Comparison of ENCODE assay signal across 16 cellular contexts in the genomic region with DNA sequence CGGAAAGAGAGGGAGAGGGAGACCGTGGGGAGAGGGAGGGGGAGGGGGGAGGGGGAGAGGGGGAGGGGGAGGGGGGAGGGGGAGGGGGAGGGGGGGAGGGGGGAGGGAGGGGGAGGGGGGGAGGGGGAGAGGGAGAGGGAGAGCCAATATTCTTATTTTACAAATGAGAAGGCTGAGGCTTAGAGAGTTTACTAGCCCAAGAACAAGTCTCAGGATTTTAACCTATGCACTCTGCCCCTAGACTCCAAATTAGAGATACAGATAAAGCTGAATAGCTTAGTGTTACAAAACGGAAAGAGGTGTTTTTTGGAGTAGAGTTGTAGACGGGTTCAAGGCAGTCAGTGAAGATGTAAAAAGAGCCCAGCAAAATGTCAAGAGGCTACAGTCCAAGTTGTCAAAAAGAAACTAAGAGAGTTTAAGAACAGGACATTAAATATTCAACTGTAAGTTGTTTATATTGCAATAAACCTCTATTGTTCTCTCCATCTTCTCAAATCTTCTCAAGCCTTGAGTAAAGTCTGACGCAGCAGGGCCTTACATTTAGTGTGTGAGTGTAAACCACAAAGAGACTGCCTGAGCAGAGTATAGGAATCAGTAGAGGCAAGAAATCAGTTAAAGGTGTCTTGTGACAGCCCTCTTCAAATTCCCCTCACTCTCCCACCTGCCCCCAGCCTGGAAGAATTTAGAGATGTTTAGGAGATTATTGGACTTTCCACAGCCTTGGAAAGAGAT. TPM values are rescaled to one million over a fixed set of nuclear protein-coding genes. Genes with fewer than 3 reads are reported as not detected.
DNase-seq lines count a peak whose midpoint lies in the region; ATAC-seq, FAIRE-seq and TF ChIP-seq lines count a peak whose summit lies in the region.
"Had no signal": no experiment of that assay in that cellular context is flagged by ENCODE, and none has a peak within 500 bp of the region (broad histone marks: within the 10 kb centered on the region; RNA-seq: fewer than 3 reads in every experiment).

No MANE protein-coding gene starts in this region.

- peaks cover 0 to 3% (median 0%) of the 10 kb centered on the region in 5 donors for H3K9me3 Mint-ChIP-seq in CD8-positive, alpha-beta memory T cell
- H3K9me3 Mint-ChIP-seq: type B pancreatic cell had no signal

- no peaks in the 10 kb centered on the region for H3K9me1 ChIP-seq in K562 (ENCODE audit: control insufficient read depth, insufficient read depth, low read length)

- no peaks in the 10 kb centered on the region for H3K9me3 ChIP-seq in CD8-positive, alpha-beta memory T cell (ENCODE audit: low read length)
- H3K9me3 ChIP-seq in K562 (replicated peaks; ENCODE audit: control insufficient read depth, insufficient read depth, low read depth, low read length), result no peaks in the 10 kb centered on the region

- peak; percentile 71 for FAIRE-seq in K562 (lab: Jason Lieb, UNC)
- FAIRE-seq: astrocyte, small intestine had no signal

- peaks cover 32 to 50% (median 42%) of the 10 kb centered on the region in 3 donors for H3K4me1 Mint-ChIP-seq in CD8-positive, alpha-beta memory T cell

- CTCF ChIA-PET in CD8-positive, alpha-beta memory T cell (lab: Charles Lee), result no interaction called here
- CTCF ChIA-PET in K562 (lab: Yijun Ruan, JAX; ENCODE audit: low intra/inter-chr PET ratio), result no interaction called here

- POLR2A ChIA-PET in CD8-positive, alpha-beta memory T cell (lab: Charles Lee), result interaction anchor here (1.3 kb wide), 1 partner anchor 148 kb away, joined by 3 read pairs; no protein-coding TSS in a partner anchor
- POLR2A ChIA-PET in K562 (lab: Yijun Ruan, JAX), result interaction anchor here (1.3 kb wide), 1 partner anchor 14 kb away, joined by 5 read pairs; no protein-coding TSS in a partner anchor

- no peak overlapping the region for H3K9ac ChIP-seq in K562 (ENCODE audit: insufficient read depth in 1 of 2, low read depth in 2 of 2, low read length in 2 of 2)

- no peaks in the 10 kb centered on the region for H3K36me3 ChIP-seq in CD8-positive, alpha-beta memory T cell (ENCODE audit: insufficient read depth, low read length)
- H3K36me3 ChIP-seq in K562 (ENCODE audit: control insufficient read depth, insufficient read depth, low read length), result no peaks in the 10 kb centered on the region

- H3K27me3 ChIP-seq in CD8-positive, alpha-beta memory T cell (ENCODE audit: insufficient read depth, low read length, poor library complexity, severe bottlenecking), result no peaks in the 10 kb centered on the region
- no peaks in the 10 kb centered on the region for H3K27me3 ChIP-seq in K562 (ENCODE audit: control insufficient read depth in 2 of 2, insufficient read depth in 2 of 2, low read length in 2 of 2)

- TF ChIP-seq EP300 in K562 (IDR thresholded peaks at IDR 0.05; ENCODE audit: low read length), result no peak

- H3K79me2 ChIP-seq in K562 (ENCODE audit: control insufficient read depth, insufficient read depth, low read length), result no peaks in the 10 kb centered on the region

- no peak overlapping the region for H3K4me2 ChIP-seq in K562 (ENCODE audit: insufficient read depth, low read length)

- 65% methylated on average over 3 of the region's 5 CpGs for WGBS in K562 (ENCODE audit: insufficient coverage, low coverage, missing lambda C conversion rate)

- TF ChIP-seq RAD21 in K562 (CRISPR knock-in tag; conservative IDR thresholded peaks at IDR 0.05 in 1 of 2, IDR thresholded peaks at IDR 0.05 in 1 of 2), result no peak

- H3K27ac ChIP-seq in CD8-positive, alpha-beta memory T cell (ENCODE audit: low read depth, low read length), result no peak overlapping the region
- H3K27ac ChIP-seq in K562 (ENCODE audit: extremely low read depth, low read depth, low read length), result no peak overlapping the region
- H3K27ac ChIP-seq: coronary artery had no signal

- H3K4me3 ChIP-seq in CD8-positive, alpha-beta memory T cell (ENCODE audit: low read length), result no peak overlapping the region
- H3K4me3 ChIP-seq in K562, result no peak overlapping the region
- H3K4me3 ChIP-seq: coronary artery had no signal

- in situ Hi-C loops in GM13977 (cut with MboI; ENCODE audit: low pct_unique_long_range_greater_than_20kb, low sequenced_read_pairs, unreplicated experiment) (no loop called here), K562 (cut with MboI) (no loop called here)

- peak overlapping the region; percentile 75 to 96 (median 86) for H3K27ac Mint-ChIP-seq in CD8-positive, alpha-beta memory T cell
- H3K27ac Mint-ChIP-seq: B cell, type B pancreatic cell had no signal

- peak overlapping the region in 6 of 7 donors; percentile 8 to 61 (median 33) for H3K4me3 Mint-ChIP-seq in CD8-positive, alpha-beta memory T cell
- H3K4me3 Mint-ChIP-seq: B cell, type B pancreatic cell had no signal

- TF ChIP-seq CTCF in GM13977 (IDR thresholded peaks at IDR 0.05; ENCODE audit: extremely low read depth, insufficient read depth, missing control alignments), result no peak
- no peak for TF ChIP-seq CTCF in K562 (IDR thresholded peaks at IDR 0.05 in 2 of 3, conservative IDR thresholded peaks at IDR 0.05 in 1 of 3; ENCODE audit: insufficient read depth in 2 of 3, low read depth in 1 of 3, low read length in 3 of 3)

- H4K20me1 ChIP-seq in K562 (replicated peaks; ENCODE audit: control insufficient read depth, insufficient read depth, low read length), result no peaks in the 10 kb centered on the region

- TF ChIP-seq POLR2A in K562 (conservative IDR thresholded peaks at IDR 0.05), result no peak

- peaks cover 0 to 2% (median 0%) of the 10 kb centered on the region in 3 donors for H3K36me3 Mint-ChIP-seq in CD8-positive, alpha-beta memory T cell
- H3K36me3 Mint-ChIP-seq: type B pancreatic cell had no signal

- peaks cover 21% of the 10 kb centered on the region for H3K4me1 ChIP-seq in CD8-positive, alpha-beta memory T cell (ENCODE audit: insufficient read depth, low read length)
- peaks cover 0 to 14% of the 10 kb centered on the region in 2 experiments; a peak in 2 of 5 replicates for H3K4me1 ChIP-seq in K562 (replicated peaks in 1 of 2; ENCODE audit: control insufficient read depth in 2 of 2, insufficient read depth in 2 of 2, low read length in 2 of 2)

- DNase-seq in CD8-positive, alpha-beta memory T cell, result no peak
- DNase-seq in GM13977 (ENCODE audit: low spot score), result peak; percentile 42
- peak; percentile 49 for DNase-seq in HT1080 (ENCODE audit: low read depth)
- no peak for DNase-seq in K562 (ENCODE audit: extremely low read depth in 1 of 4, low spot score in 3 of 4)
- DNase-seq in sciatic nerve (ENCODE audit: low spot score), result no peak
- no peak for DNase-seq in NCI-H1092 treated with DMSO at 0.1 percent for 48 hours (lab: John Stamatoyannopoulos, UW)
- DNase-seq in NCI-H2196 treated with DMSO at 0.1 percent for 48 hours (lab: John Stamatoyannopoulos, UW; ENCODE audit: unreplicated experiment), result no peak
- DNase-seq: NCI-H345; Right ventricle myocardium superior; stimulated activated naive CD4-positive, alpha-beta T cell treated with Interleukin-2 at 50 U/mL for 16 hours had no signal

- no TSS peak for BruUV-seq in K562 (replicated peaks; lab: Mats Ljungman, UMichigan)

- ATAC-seq in K562, result no peak
- ATAC-seq in GM18498 (IDR thresholded peaks at IDR 0.05; ENCODE audit: unreplicated experiment), result no peak
- no peak for ATAC-seq in sciatic nerve

- peaks cover 0 to 1% of the 10 kb centered on the region in 2 donors for H3K27me3 Mint-ChIP-seq in CD8-positive, alpha-beta memory T cell
- H3K27me3 Mint-ChIP-seq: B cell, type B pancreatic cell had no signal

- H2AFZ ChIP-seq in K562 (ENCODE audit: low read depth, low read length), result 0 out of 2 replicates have a peak overlapping the region, but pooled peaks have one; percentile 22

- intact Hi-C loops in K562 (cut with micrococcal nuclease) (no loop called here), sciatic nerve (cut with DNase I) (no loop called here)

RNA-seq across cellular contexts. Expression of a gene that starts 34.9 kb away (rescaled TPM):
- total RNA-seq in CD8-positive, alpha-beta memory T cell, result 10 to 100 TPM; 47.3 to 49.3 TPM
- polyA plus RNA-seq in CD8-positive, alpha-beta memory T cell, result 55.6 TPM
- 19.4 and 32.4 TPM in 2 replicates for total RNA-seq in HT1080 (2014; rRNA removed; shearing (Covaris generic))
- 79.7 and 87.3 TPM in 2 replicates for polyA plus RNA-seq in HT1080 (2015; cell fraction: cytosol; rRNA removed)
- 71.7 and 86.0 TPM in 2 replicates for polyA plus RNA-seq in HT1080 (2015; cell fraction: nucleus; rRNA removed)
- 39.9 and 72.7 TPM in 2 replicates for total RNA-seq in K562 (2011; cell fraction: chromatin; rRNA removed; ENCODE audit: low replicate concordance)
- total RNA-seq in K562 (2011; cell fraction: nucleolus; rRNA removed), result 43.6 and 44.0 TPM in 2 replicates
- total RNA-seq in K562 (2011; cell fraction: nucleoplasm; rRNA removed), result 65.6 and 75.4 TPM in 2 replicates
- total RNA-seq in K562 (2014; rRNA removed) (28.1 and 31.1 TPM in 2 replicates), K562 (2014; rRNA removed; fragmentation: Illumina TruSeq; extraction: Trizol) (20.0 and 20.3 TPM in 2 replicates), K562 (2015; rRNA removed; fragmentation: Illumina TruSeq; extraction: Trizol) (15.7 and 16.0 TPM in 2 replicates), K562 (2021) (57.4 and 63.9 TPM in 2 replicates), sciatic nerve (49.0 TPM)
- polyA plus RNA-seq in K562 (2011; rRNA removed) (31.8 and 34.2 TPM in 2 replicates), K562 (2014; fragmentation: Illumina TruSeq; extraction: Trizol) (37.6 and 38.8 TPM in 2 replicates), K562 (2014; fragmentation: Nextera tagmentation; extraction: Ambion mirVana) (1 to 10 TPM; 5.8 to 9.1 TPM), K562 (2014; rRNA removed) (38.3 and 47.4 TPM in 2 replicates)
- polyA plus RNA-seq in K562 (2011; cell fraction: cytosol; rRNA removed), result 17.0 and 25.7 TPM in 2 replicates
- 36.0 and 50.3 TPM in 2 replicates for polyA plus RNA-seq in K562 (2011; cell fraction: nucleus; rRNA removed)
- 49.2 and 53.0 TPM in 2 replicates for polyA plus RNA-seq in K562 (2012)
- 20.1 and 24.1 TPM in 2 replicates for polyA minus RNA-seq in K562 (2011; rRNA and poly(A)+ RNA removed)
- 21.3 and 26.2 TPM in 2 replicates for polyA minus RNA-seq in K562 (2011; cell fraction: cytosol; rRNA and poly(A)+ RNA removed)
- polyA minus RNA-seq in K562 (2011; cell fraction: nucleus; rRNA and poly(A)+ RNA removed), result 37.4 and 45.0 TPM in 2 replicates

Comparison
In these comparisons a context has a peak if more than half of its experiments do, and no peak if none do; other contexts are left out.
1. DNase-seq: peak in GM13977 (single experiment) and HT1080 (single experiment); none in CD8-positive, alpha-beta memory T cell (0 of 5), K562 (0 of 4), sciatic nerve (single experiment), NCI-H1092 treated with DMSO at 0.1 percent for 48 hours (single experiment) and NCI-H2196 treated with DMSO at 0.1 percent for 48 hours (single experiment).